Comparison of ENCODE assay signal across 11 cellular contexts in the genomic region with DNA sequence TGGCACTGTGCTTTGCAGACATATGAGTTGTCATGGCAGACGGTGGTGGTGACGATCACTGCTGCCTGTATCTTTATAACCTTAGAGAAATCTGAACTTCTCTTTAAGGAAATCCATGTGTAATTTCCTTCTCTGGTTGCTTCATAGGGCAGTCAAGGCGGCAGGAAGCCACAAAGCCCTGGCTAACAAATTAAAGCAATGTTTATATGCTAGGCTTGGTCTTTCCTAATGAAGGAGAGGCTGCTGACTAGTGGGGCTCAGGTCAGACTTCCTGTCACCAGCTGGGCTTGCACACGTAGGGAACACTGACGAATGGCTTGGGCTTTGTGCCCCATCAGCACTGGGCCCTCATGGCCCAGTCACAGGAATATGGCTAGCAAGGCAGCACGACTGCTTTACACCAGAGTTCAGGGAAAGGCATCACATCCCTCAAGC. TPM values are rescaled to one million over a fixed set of nuclear protein-coding genes. Genes with fewer than 3 reads are reported as not detected.
DNase-seq lines count a peak whose midpoint lies in the region; ATAC-seq and TF ChIP-seq lines count a peak whose summit lies in the region.
"Had no signal": no experiment of that assay in that cellular context is flagged by ENCODE, and none has a peak within 500 bp of the region (broad histone marks: within the 10 kb centered on the region; RNA-seq: fewer than 3 reads in every experiment).

No MANE protein-coding gene starts in this region.

- peak overlapping the region; percentile 45 to 81 for H3K4me3 Mint-ChIP-seq in CD14-positive monocyte

- DNase-seq in CD14-positive monocyte (ENCODE audit: low spot score) (peak; percentile 92), body of pancreas (peak in 3 of 4 donors; percentile 5 to 62 (median 12)), mesenchymal stem cell (peak; percentile 57), SK-N-DZ (ENCODE audit: low spot score) (no peak), GM13976 (ENCODE audit: low spot score) (no peak)
- DNase-seq: activated T-cell treated with anti-CD3 and anti-CD28 coated beads, Interleukin-2, amount 50 U/mL, for 48 hours; GOT3; NCI-H524 treated with DMSO at 0.1 percent for 48 hours had no signal

- H3K27ac ChIP-seq in body of pancreas (peak overlapping the region in 1 of 4 donors; percentile 41), mesenchymal stem cell (ENCODE audit: low read length, poor library complexity, severe bottlenecking) (no peak overlapping the region)

- H3K9ac ChIP-seq in mesenchymal stem cell (ENCODE audit: low read length) = no peak overlapping the region

- H3K4ac ChIP-seq in mesenchymal stem cell (ENCODE audit: low read depth in 1 of 2, low read length in 2 of 2) = no peak overlapping the region

- peak overlapping the region in 1 of 2 experiments; percentile 38 for H3K18ac ChIP-seq in mesenchymal stem cell (ENCODE audit: low read depth in 1 of 2, low read length in 2 of 2)

- no peak overlapping the region for H2AFZ ChIP-seq in mesenchymal stem cell (ENCODE audit: low read depth, low read length)

- H2BK12ac ChIP-seq in mesenchymal stem cell (ENCODE audit: low read length in 2 of 2) = no peak overlapping the region

- intact Hi-C loops in CD14-positive monocyte (cut with micrococcal nuclease) (loop anchor here (2.0 to 5.0 kb wide), 2 partner anchors 29 to 50 kb away; no protein-coding TSS in a partner anchor), body of pancreas (cut with DNase I) (no loop called here)

- 54 to 67% methylated on average over 6 of the region's 6 CpGs for WGBS in body of pancreas, 2 donors
- WGBS in mesenchymal stem cell = 85% methylated on average over 6 of the region's 6 CpGs

- peaks cover 0 to 2% (median 0%) of the 10 kb centered on the region in 3 donors for H3K27me3 Mint-ChIP-seq in CD14-positive monocyte (ENCODE audit: low read depth in 3 of 3)

- H2BK5ac ChIP-seq in mesenchymal stem cell (ENCODE audit: low read depth, low read length, poor library complexity, severe bottlenecking) = no peak overlapping the region

- ATAC-seq in HG03571 (IDR thresholded peaks at IDR 0.05; ENCODE audit: unreplicated experiment) (peak; percentile 29), body of pancreas (peak; percentile 24), GM18520 (IDR thresholded peaks at IDR 0.05; ENCODE audit: unreplicated experiment) (no peak), GM21367 (IDR thresholded peaks at IDR 0.05; ENCODE audit: unreplicated experiment) (no peak)

- H2AK5ac ChIP-seq in mesenchymal stem cell (ENCODE audit: low read length, severe bottlenecking) = no peak overlapping the region

- in situ Hi-C loops in GM13976 (cut with MboI; ENCODE audit: low sequenced_read_pairs, unreplicated experiment) = no loop called here

- no peak for TF ChIP-seq POLR2A in body of pancreas (IDR thresholded peaks at IDR 0.05)

- no peak overlapping the region for H3K14ac ChIP-seq in mesenchymal stem cell (ENCODE audit: low read length in 2 of 2)

- no peaks in the 10 kb centered on the region for H3K27me3 ChIP-seq in body of pancreas
- H3K27me3 ChIP-seq in mesenchymal stem cell (ENCODE audit: control insufficient read depth in 1 of 2, insufficient read depth in 1 of 2, low read length in 2 of 2) = no peaks in the 10 kb centered on the region

- H3K79me1 ChIP-seq in mesenchymal stem cell (replicated peaks; ENCODE audit: low read length, poor library complexity, severe bottlenecking) = no peaks in the 10 kb centered on the region

- H3K4me3 ChIP-seq in body of pancreas (no peak overlapping the region), mesenchymal stem cell (ENCODE audit: insufficient read depth in 1 of 2, low read depth in 1 of 2, low read length in 2 of 2) (no peak overlapping the region)

- H3K23ac ChIP-seq in mesenchymal stem cell (ENCODE audit: low read length in 2 of 2) = no peak overlapping the region

- H3K36me3 Mint-ChIP-seq in CD14-positive monocyte = peaks cover 5 to 11% of the 10 kb centered on the region in 2 donors

- H3K36me3 ChIP-seq in body of pancreas (replicated peaks in 1 of 2; ENCODE audit: insufficient read depth in 1 of 2, low read depth in 2 of 2) = no peaks in the 10 kb centered on the region
- H3K36me3 ChIP-seq in mesenchymal stem cell (ENCODE audit: control insufficient read depth in 1 of 2, insufficient read depth in 2 of 2, low read depth in 1 of 2, low read length in 2 of 2) = peaks cover 0 to 5% of the 10 kb centered on the region in 2 experiments

- H3K4me2 ChIP-seq in mesenchymal stem cell (ENCODE audit: low read length, poor library complexity, severe bottlenecking) = no peak overlapping the region

- no peak for TF ChIP-seq CTCF in CD14-positive monocyte (IDR thresholded peaks at IDR 0.05)
- TF ChIP-seq CTCF in body of pancreas (IDR thresholded peaks at IDR 0.05) = no peak
- TF ChIP-seq CTCF in GM13976 (IDR thresholded peaks at IDR 0.05; ENCODE audit: borderline replicate concordance, control extremely low read depth, extremely low read depth, insufficient read depth, missing control alignments) = no peak

- peaks cover 11 to 21% (median 17%) of the 10 kb centered on the region in 7 donors for H3K9me3 Mint-ChIP-seq in CD14-positive monocyte

- H4K91ac ChIP-seq in mesenchymal stem cell (ENCODE audit: low read length) = peak overlapping the region; percentile 7

- H3K4me1 Mint-ChIP-seq in CD14-positive monocyte = peaks cover 49% of the 10 kb centered on the region

- H3K4me1 ChIP-seq in body of pancreas (no peaks in the 10 kb centered on the region), mesenchymal stem cell (ENCODE audit: control insufficient read depth, insufficient read depth, low read depth, low read length) (no peaks in the 10 kb centered on the region)

- H2BK120ac ChIP-seq in mesenchymal stem cell (ENCODE audit: low read depth, low read length) = no peak overlapping the region

- H3K9me3 ChIP-seq in body of pancreas (no peaks in the 10 kb centered on the region), mesenchymal stem cell (ENCODE audit: control insufficient read depth, low read length) (peaks cover 14% of the 10 kb centered on the region)

- no peak overlapping the region for H4K8ac ChIP-seq in mesenchymal stem cell (ENCODE audit: low read length)

- H3K27ac Mint-ChIP-seq in CD14-positive monocyte = peak overlapping the region; percentile 94 to 99 (median 98)

- no peak overlapping the region for H2BK15ac ChIP-seq in mesenchymal stem cell (ENCODE audit: low read depth, poor library complexity, severe bottlenecking)

RNA-seq across cellular contexts. Expression of gene AHCTF1, which starts 30.2 kb away (rescaled TPM):
- polyA plus RNA-seq in CD14-positive monocyte = 1 to 10 TPM; 2.4 to 5.4 TPM
- 10 to 100 TPM; 17.5 to 18.7 TPM for total RNA-seq in body of pancreas
- polyA plus RNA-seq in mesenchymal stem cell (2013, experiment 1 of 2) = 14.6 TPM
- 16.2 TPM for polyA plus RNA-seq in mesenchymal stem cell (2013, experiment 2 of 2)
- 25.4 and 25.6 TPM in 2 replicates for polyA plus RNA-seq in SK-N-DZ (2014; cell fraction: cytosol; rRNA removed)
- polyA plus RNA-seq in SK-N-DZ (2014; cell fraction: nucleus; rRNA removed) = 22.7 and 24.7 TPM in 2 replicates

RNA-seq across cellular contexts. Expression of gene ZNF695, which starts 45.9 kb away (rescaled TPM):
- polyA plus RNA-seq in CD14-positive monocyte = under 1 TPM in 1 of 2 donors, not detected in 1; 0.18 TPM
- total RNA-seq in body of pancreas = not detected
- 0.58 TPM for polyA plus RNA-seq in mesenchymal stem cell (2013, experiment 1 of 2)
- polyA plus RNA-seq in mesenchymal stem cell (2013, experiment 2 of 2) = 0.77 TPM
- polyA plus RNA-seq in SK-N-DZ (2014; cell fraction: cytosol; rRNA removed) = 21.5 and 38.3 TPM in 2 replicates
- polyA plus RNA-seq in SK-N-DZ (2014; cell fraction: nucleus; rRNA removed) = 22.5 and 29.1 TPM in 2 replicates

Comparison
In these comparisons a context has a peak if more than half of its experiments do, and no peak if none do; other contexts are left out.
1. DNase-seq: peak in CD14-positive monocyte (single experiment), body of pancreas (3 of 4) and mesenchymal stem cell (single experiment); none in SK-N-DZ (single experiment) and GM13976 (single experiment).
2. ATAC-seq: peak in HG03571 (single experiment) and body of pancreas (single experiment); none in GM18520 (single experiment) and GM21367 (single experiment).